6 cellular contexts compared by ENCODE assay signal in genomic region chr10:34272316-34272715, GRCh38.
"Had no signal": no experiment of that assay in that cellular context is flagged by ENCODE, and none has a peak within 500 bp of the region (broad histone marks: within the 10 kb centered on the region; RNA-seq: fewer than 3 reads in every experiment).

No MANE protein-coding gene starts in this region.

- H3K4me3 Mint-ChIP-seq: IgD-negative memory B cell had no signal

- FAIRE-seq: HepG2, K562 had no signal

- DNase-seq: IMR-90, KBM-7 had no signal

- H3K36me3 Mint-ChIP-seq: IgD-negative memory B cell had no signal

- H3K4me3 ChIP-seq: K562 had no signal

- H3K27me3 Mint-ChIP-seq: IgD-negative memory B cell had no signal

- H3K27ac ChIP-seq: HL-60 had no signal

- H3K4me1 Mint-ChIP-seq: IgD-negative memory B cell had no signal

- H3K27ac Mint-ChIP-seq: IgD-negative memory B cell had no signal

- ATAC-seq: HepG2, K562 had no signal
